ENCODE assay signal across 8 cellular contexts in the genomic region with DNA sequence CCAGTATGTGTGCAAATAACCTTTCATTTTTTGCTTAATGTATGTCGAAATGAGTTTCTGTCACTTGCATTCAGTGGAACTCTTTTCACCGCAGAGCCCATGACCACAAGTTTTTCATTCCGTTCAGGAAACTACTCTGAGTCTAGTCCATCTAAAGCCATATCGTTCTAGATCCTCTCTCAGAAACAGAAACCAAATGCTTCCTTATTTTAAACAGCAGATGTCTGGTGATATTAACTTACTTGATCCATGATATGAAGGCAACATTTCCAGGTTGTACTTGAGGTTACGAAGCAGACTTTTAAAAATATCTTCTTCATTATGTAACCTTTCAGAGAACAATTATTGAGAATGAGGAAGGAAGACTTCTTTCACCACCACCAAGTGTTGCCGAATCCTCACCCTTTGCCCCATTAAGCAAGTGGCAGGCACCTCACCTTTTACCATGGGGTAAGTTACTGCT.
DNase-seq lines count a peak whose midpoint lies in the region; ATAC-seq lines count a peak whose summit lies in the region.

No MANE protein-coding gene starts in this region.

- DNase-seq in NOMO-1 (lab: John Stamatoyannopoulos, UW; ENCODE audit: unreplicated experiment in 2 of 2) (peak; percentile 73 to 92), medulla oblongata (ENCODE audit: extremely low spot score) (peak; percentile 55), dedifferentiated amniotic fluid mesenchymal stem cell (ENCODE audit: extremely low spot score) (no peak), 8988T (no peak), NK-92 (lab: John Stamatoyannopoulos, UW; ENCODE audit: unreplicated experiment) (no peak), hepatic stellate cell (ENCODE audit: low spot score) (no peak)

- ATAC-seq in GM18867 (IDR thresholded peaks at IDR 0.05; ENCODE audit: unreplicated experiment): peak; percentile 83
- peak; percentile 86 for ATAC-seq in HG02610 (IDR thresholded peaks at IDR 0.05; ENCODE audit: unreplicated experiment)

Comparison
In these comparisons a context has a peak if more than half of its experiments do, and no peak if none do; other contexts are left out.
1. DNase-seq: peak in NOMO-1 (2 of 2) and medulla oblongata (single experiment); none in dedifferentiated amniotic fluid mesenchymal stem cell (single experiment), 8988T (single experiment), NK-92 (single experiment) and hepatic stellate cell (single experiment).